1 cellular context compared by ENCODE assay signal in the genomic region with DNA sequence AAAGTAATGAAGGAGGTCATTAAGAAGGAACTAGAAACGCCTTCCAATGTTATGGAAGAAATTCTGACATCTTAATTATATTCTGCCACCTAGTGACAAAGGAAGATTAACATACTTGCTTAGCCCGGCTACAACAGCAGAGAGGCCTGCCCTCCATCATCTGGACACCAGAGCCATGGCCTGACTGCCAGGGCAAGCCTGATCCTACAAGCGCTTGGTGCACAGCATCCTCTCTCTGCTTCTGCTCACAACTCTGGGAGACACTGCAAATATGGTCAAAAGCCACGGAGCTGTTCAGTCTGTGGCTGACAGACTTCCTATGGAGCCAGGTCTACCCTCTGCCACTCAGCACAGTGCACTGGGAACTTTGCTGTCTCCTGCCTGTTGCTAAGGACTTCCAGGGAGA.
TF ChIP-seq lines count a peak whose summit lies in the region.

No MANE protein-coding gene starts in this region.

TF ChIP-seq in HCT116, 20 proteins besides CTCF, POLR2A, EP300 and RAD21 (continued from another document):
- TF ChIP-seq, protein P1, sequence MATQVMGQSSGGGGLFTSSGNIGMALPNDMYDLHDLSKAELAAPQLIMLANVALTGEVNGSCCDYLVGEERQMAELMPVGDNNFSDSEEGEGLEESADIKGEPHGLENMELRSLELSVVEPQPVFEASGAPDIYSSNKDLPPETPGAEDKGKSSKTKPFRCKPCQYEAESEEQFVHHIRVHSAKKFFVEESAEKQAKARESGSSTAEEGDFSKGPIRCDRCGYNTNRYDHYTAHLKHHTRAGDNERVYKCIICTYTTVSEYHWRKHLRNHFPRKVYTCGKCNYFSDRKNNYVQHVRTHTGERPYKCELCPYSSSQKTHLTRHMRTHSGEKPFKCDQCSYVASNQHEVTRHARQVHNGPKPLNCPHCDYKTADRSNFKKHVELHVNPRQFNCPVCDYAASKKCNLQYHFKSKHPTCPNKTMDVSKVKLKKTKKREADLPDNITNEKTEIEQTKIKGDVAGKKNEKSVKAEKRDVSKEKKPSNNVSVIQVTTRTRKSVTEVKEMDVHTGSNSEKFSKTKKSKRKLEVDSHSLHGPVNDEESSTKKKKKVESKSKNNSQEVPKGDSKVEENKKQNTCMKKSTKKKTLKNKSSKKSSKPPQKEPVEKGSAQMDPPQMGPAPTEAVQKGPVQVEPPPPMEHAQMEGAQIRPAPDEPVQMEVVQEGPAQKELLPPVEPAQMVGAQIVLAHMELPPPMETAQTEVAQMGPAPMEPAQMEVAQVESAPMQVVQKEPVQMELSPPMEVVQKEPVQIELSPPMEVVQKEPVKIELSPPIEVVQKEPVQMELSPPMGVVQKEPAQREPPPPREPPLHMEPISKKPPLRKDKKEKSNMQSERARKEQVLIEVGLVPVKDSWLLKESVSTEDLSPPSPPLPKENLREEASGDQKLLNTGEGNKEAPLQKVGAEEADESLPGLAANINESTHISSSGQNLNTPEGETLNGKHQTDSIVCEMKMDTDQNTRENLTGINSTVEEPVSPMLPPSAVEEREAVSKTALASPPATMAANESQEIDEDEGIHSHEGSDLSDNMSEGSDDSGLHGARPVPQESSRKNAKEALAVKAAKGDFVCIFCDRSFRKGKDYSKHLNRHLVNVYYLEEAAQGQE (IDR thresholded peaks at IDR 0.05; ENCODE audit: low read depth), result no peak
- TF ChIP-seq ELF1 (IDR thresholded peaks at IDR 0.05; ENCODE audit: borderline replicate concordance, low read depth), result no peak
- no peak for TF ChIP-seq FOSL1 (IDR thresholded peaks at IDR 0.05; ENCODE audit: low read depth)
- TF ChIP-seq JUND (IDR thresholded peaks at IDR 0.05), result no peak
- TF ChIP-seq EZH2phosphoT487 (IDR thresholded peaks at IDR 0.05; ENCODE audit: borderline replicate concordance), result no peak
- TF ChIP-seq TCF7L2 (IDR thresholded peaks at IDR 0.05; ENCODE audit: borderline replicate concordance, extremely low read depth, insufficient read depth, insufficient read length), result no peak
- no peak for TF ChIP-seq CBX3 (IDR thresholded peaks at IDR 0.05; ENCODE audit: low read depth)
- TF ChIP-seq SRF (IDR thresholded peaks at IDR 0.05; ENCODE audit: low read depth), result no peak
- TF ChIP-seq EGR1 (IDR thresholded peaks at IDR 0.05; ENCODE audit: low read depth), result no peak
- no peak for TF ChIP-seq CEBPB (IDR thresholded peaks at IDR 0.05; ENCODE audit: low read depth)
- TF ChIP-seq SIN3A (IDR thresholded peaks at IDR 0.05; ENCODE audit: low read depth), result no peak
- TF ChIP-seq POLR2AphosphoS5 (IDR thresholded peaks at IDR 0.05; ENCODE audit: low read depth, low read length), result no peak
